Comparison of ENCODE assay signal across 10 cellular contexts in genomic region chr1:43373034-43373940, GRCh38. TPM values are rescaled to one million over a fixed set of nuclear protein-coding genes. Genes with fewer than 3 reads are reported as not detected.
DNase-seq lines count a peak whose midpoint lies in the region; ATAC-seq and TF ChIP-seq lines count a peak whose summit lies in the region.
"Had no signal": no experiment of that assay in that cellular context is flagged by ENCODE, and none has a peak within 500 bp of the region (broad histone marks: within the 10 kb centered on the region; RNA-seq: fewer than 3 reads in every experiment).

No MANE protein-coding gene starts in this region.

- TF ChIP-seq CTCF in Panc1 (IDR thresholded peaks at IDR 0.05) = no peak
- no peak for TF ChIP-seq CTCF in esophagus muscularis mucosa (IDR thresholded peaks at IDR 0.05)
- no peak for TF ChIP-seq CTCF in glutamatergic neuron (IDR thresholded peaks at IDR 0.05; ENCODE audit: partially characterized antibody, unreplicated experiment)

- POLR2A ChIA-PET in Panc1 (lab: Charles Lee) = no interaction called here

- H3K9me3 Mint-ChIP-seq in glutamatergic neuron (ENCODE audit: unreplicated experiment) = peaks cover 3% of the 10 kb centered on the region
- H3K9me3 Mint-ChIP-seq in activated T-helper 2 cell treated with anti-CD3 and anti-CD28 coated beads, Interferon-gamma antibody, Interleukin-2, Interleukin-4, amounts not matched to agents 10 μg/mL and 5 μg/mL and 100 μg/mL, durations not matched to agents 14 hours and 24 hours and 36 hours = no peaks in the 10 kb centered on the region
- H3K9me3 Mint-ChIP-seq: naive B cell, WTC11 had no signal

- WGBS in esophagus muscularis mucosa = 48% methylated on average over 4 of the region's 4 CpGs
- 70 to 90% methylated on average over 3 of the region's 4 CpGs for WGBS in mesodermal cell (ENCODE audit: insufficient coverage in 2 of 2), 2 experiments

- H3K4me3 Mint-ChIP-seq in glutamatergic neuron (ENCODE audit: unreplicated experiment) = no peak overlapping the region
- no peak overlapping the region for H3K4me3 Mint-ChIP-seq in activated T-helper 2 cell treated with anti-CD3 and anti-CD28 coated beads, Interferon-gamma antibody, Interleukin-2, Interleukin-4, amounts not matched to agents 10 μg/mL and 5 μg/mL and 100 μg/mL, durations not matched to agents 14 hours and 24 hours and 36 hours (ENCODE audit: low read depth)
- H3K4me3 Mint-ChIP-seq: naive B cell, WTC11 had no signal

- H3K4me1 ChIP-seq in Panc1 (ENCODE audit: control insufficient read depth, insufficient read depth, low read length) = peaks cover 10% of the 10 kb centered on the region
- H3K4me1 ChIP-seq in esophagus muscularis mucosa = peaks cover 13 to 26% (median 22%) of the 10 kb centered on the region in 4 donors
- peaks cover 23% of the 10 kb centered on the region for H3K4me1 ChIP-seq in mesodermal cell (ENCODE audit: control insufficient read depth, insufficient read depth, low read length, poor library complexity, severe bottlenecking)

- no TSS peak for BruUV-seq in Panc1 (replicated peaks; lab: Mats Ljungman, UMichigan)

- no peak for TF ChIP-seq POLR2A in esophagus muscularis mucosa (IDR thresholded peaks at IDR 0.05; ENCODE audit: low read depth)

- H3K27ac ChIP-seq in Panc1 (ENCODE audit: low read length) = no peak overlapping the region
- H3K27ac ChIP-seq in esophagus muscularis mucosa (replicated peaks in 1 of 4) = peak overlapping the region in 3 of 4 donors; percentile 29 to 50 (median 42)
- peak overlapping the region; percentile 51 for H3K27ac ChIP-seq in mesodermal cell (ENCODE audit: low read depth, low read length, severe bottlenecking)

- H3K4me3 ChIP-seq in Panc1 (ENCODE audit: low read depth in 2 of 2, low read length in 2 of 2) (no peak overlapping the region), esophagus muscularis mucosa (no peak overlapping the region), mesodermal cell (ENCODE audit: extremely low read depth, insufficient read depth, low read length, poor library complexity, severe bottlenecking) (no peak overlapping the region)

- in situ Hi-C loops in Panc1 (cut with HindIII; ENCODE audit: low pct_unique_long_range_greater_than_20kb, low sequenced_read_pairs) = no loop called here

- DNase-seq in CD1c-positive myeloid dendritic cell (ENCODE audit: extremely low spot score) (peak; percentile 31), Panc1 (ENCODE audit: low read depth, low spot score) (peak; percentile 78), esophagus muscularis mucosa (ENCODE audit: extremely low spot score) (no peak), glutamatergic neuron (no peak), ureter (ENCODE audit: low spot score) (no peak)
- DNase-seq in activated T-helper 2 cell treated with anti-CD3 and anti-CD28 coated beads, Interferon-gamma antibody, Interleukin-2, Interleukin-4, amounts not matched to agents 10 μg/mL and 5 μg/mL and 100 μg/mL, durations not matched to agents 14 hours and 24 hours and 36 hours (ENCODE audit: low spot score) = no peak
- DNase-seq: naive B cell had no signal

- CTCF ChIA-PET in Panc1 (lab: Charles Lee) = no interaction called here

- no peak overlapping the region for H3K27ac Mint-ChIP-seq in glutamatergic neuron (ENCODE audit: unreplicated experiment)
- H3K27ac Mint-ChIP-seq in activated T-helper 2 cell treated with anti-CD3 and anti-CD28 coated beads, Interferon-gamma antibody, Interleukin-2, Interleukin-4, amounts not matched to agents 10 μg/mL and 5 μg/mL and 100 μg/mL, durations not matched to agents 14 hours and 24 hours and 36 hours = no peak overlapping the region
- H3K27ac Mint-ChIP-seq: naive B cell, WTC11 had no signal

- TF ChIP-seq EP300 in esophagus muscularis mucosa (IDR thresholded peaks at IDR 0.05) = no peak

- peak; percentile 49; the same call in 1 of the 2 replicates for ATAC-seq in Panc1
- ATAC-seq in GM19328 (IDR thresholded peaks at IDR 0.05; ENCODE audit: unreplicated experiment) = no peak
- ATAC-seq: WTC11 had no signal

- H3K27me3 Mint-ChIP-seq in glutamatergic neuron (ENCODE audit: unreplicated experiment) = no peaks in the 10 kb centered on the region
- H3K27me3 Mint-ChIP-seq in activated T-helper 2 cell treated with anti-CD3 and anti-CD28 coated beads, Interferon-gamma antibody, Interleukin-2, Interleukin-4, amounts not matched to agents 10 μg/mL and 5 μg/mL and 100 μg/mL, durations not matched to agents 14 hours and 24 hours and 36 hours (ENCODE audit: low read depth) = no peaks in the 10 kb centered on the region
- H3K27me3 Mint-ChIP-seq: naive B cell had no signal

- no peaks in the 10 kb centered on the region for H3K36me3 Mint-ChIP-seq in glutamatergic neuron (ENCODE audit: unreplicated experiment)
- H3K36me3 Mint-ChIP-seq in activated T-helper 2 cell treated with anti-CD3 and anti-CD28 coated beads, Interferon-gamma antibody, Interleukin-2, Interleukin-4, amounts not matched to agents 10 μg/mL and 5 μg/mL and 100 μg/mL, durations not matched to agents 14 hours and 24 hours and 36 hours (ENCODE audit: low read depth) = peaks cover 12% of the 10 kb centered on the region
- H3K36me3 Mint-ChIP-seq: naive B cell, WTC11 had no signal

- no peaks in the 10 kb centered on the region for H3K9me3 ChIP-seq in Panc1 (ENCODE audit: control insufficient read depth, insufficient read depth, low read depth, low read length)
- no peaks in the 10 kb centered on the region for H3K9me3 ChIP-seq in esophagus muscularis mucosa
- H3K9me3 ChIP-seq in mesodermal cell (ENCODE audit: control insufficient read depth, low read length) = no peaks in the 10 kb centered on the region

- peaks cover 4% of the 10 kb centered on the region for H3K4me1 Mint-ChIP-seq in glutamatergic neuron (ENCODE audit: low read depth, unreplicated experiment)
- peaks cover 13% of the 10 kb centered on the region for H3K4me1 Mint-ChIP-seq in activated T-helper 2 cell treated with anti-CD3 and anti-CD28 coated beads, Interferon-gamma antibody, Interleukin-2, Interleukin-4, amounts not matched to agents 10 μg/mL and 5 μg/mL and 100 μg/mL, durations not matched to agents 14 hours and 24 hours and 36 hours (ENCODE audit: low read depth)

- intact Hi-C loops in Panc1 (cut with micrococcal nuclease; ENCODE audit: unreplicated experiment) = no loop called here
- intact Hi-C loops in esophagus muscularis mucosa (cut with DNase I) = no loop called here
- intact Hi-C loops in activated T-helper 2 cell treated with anti-CD3 and anti-CD28 coated beads, Interferon-gamma antibody, Interleukin-2, Interleukin-4, amounts not matched to agents 10 μg/mL and 5 μg/mL and 100 μg/mL, durations not matched to agents 14 hours and 24 hours and 36 hours (cut with micrococcal nuclease) = no loop called here

- H3K36me3 ChIP-seq in Panc1 (ENCODE audit: control insufficient read depth, insufficient read depth, low read length) = no peaks in the 10 kb centered on the region; the same call in 1 of the 2 replicates
- peaks cover 0 to 12% (median 0%) of the 10 kb centered on the region in 4 donors for H3K36me3 ChIP-seq in esophagus muscularis mucosa
- H3K36me3 ChIP-seq in mesodermal cell (ENCODE audit: control insufficient read depth, insufficient read depth, low read length) = no peaks in the 10 kb centered on the region

- no peaks in the 10 kb centered on the region for H3K27me3 ChIP-seq in Panc1 (ENCODE audit: control insufficient read depth, insufficient read depth, low read length)
- no peaks in the 10 kb centered on the region for H3K27me3 ChIP-seq in esophagus muscularis mucosa

RNA-seq across cellular contexts. Expression of gene ELOVL1, which starts 5.5 kb away (rescaled TPM):
- 105 TPM for total RNA-seq in Panc1 (2021; ENCODE audit: unreplicated experiment)
- polyA plus RNA-seq in Panc1 (2012; ENCODE audit: insufficient read length) = 115 TPM
- 10 to 100 TPM; 25.7 to 63.2 (median 49.1) TPM for total RNA-seq in esophagus muscularis mucosa
- polyA plus RNA-seq in mesodermal cell (2013, experiment 1 of 2) = 85.0 TPM
- polyA plus RNA-seq in mesodermal cell (2013, experiment 2 of 2) = 72.0 TPM
- total RNA-seq in glutamatergic neuron (ENCODE audit: unreplicated experiment) = 18.7 TPM
- total RNA-seq in activated T-helper 2 cell treated with anti-CD3 and anti-CD28 coated beads, Interferon-gamma antibody, Interleukin-2, Interleukin-4, amounts not matched to agents 10 μg/mL and 5 μg/mL and 100 μg/mL, durations not matched to agents 14 hours and 24 hours and 36 hours = 82.7 and 83.6 TPM in 2 replicates
- total RNA-seq in ureter = 135 TPM

RNA-seq across cellular contexts. Expression of gene CDC20, which starts 14.5 kb away (rescaled TPM):
- total RNA-seq in Panc1 (2021; ENCODE audit: unreplicated experiment) = 215 TPM
- 105 TPM for polyA plus RNA-seq in Panc1 (2012; ENCODE audit: insufficient read length)
- 1 to 10 TPM in 1 of 4 donors, under 1 TPM in 1, not detected in 2; 0.42 to 1.7 TPM for total RNA-seq in esophagus muscularis mucosa
- polyA plus RNA-seq in mesodermal cell (2013, experiment 1 of 2) = 112 TPM
- polyA plus RNA-seq in mesodermal cell (2013, experiment 2 of 2) = 119 TPM
- total RNA-seq in glutamatergic neuron (ENCODE audit: unreplicated experiment) = 22.5 TPM
- total RNA-seq in activated T-helper 2 cell treated with anti-CD3 and anti-CD28 coated beads, Interferon-gamma antibody, Interleukin-2, Interleukin-4, amounts not matched to agents 10 μg/mL and 5 μg/mL and 100 μg/mL, durations not matched to agents 14 hours and 24 hours and 36 hours = 125 and 128 TPM in 2 replicates
- 2.0 TPM for total RNA-seq in ureter

RNA-seq across cellular contexts. Expression of gene MED8, which starts 16.3 kb away (rescaled TPM):
- total RNA-seq in Panc1 (2021; ENCODE audit: unreplicated experiment) = 50.8 TPM
- polyA plus RNA-seq in Panc1 (2012; ENCODE audit: insufficient read length) = 57.0 TPM
- total RNA-seq in esophagus muscularis mucosa = 10 to 100 TPM; 27.6 to 34.1 (median 32.0) TPM
- 36.3 TPM for polyA plus RNA-seq in mesodermal cell (2013, experiment 1 of 2)
- 33.5 TPM for polyA plus RNA-seq in mesodermal cell (2013, experiment 2 of 2)
- total RNA-seq in glutamatergic neuron (ENCODE audit: unreplicated experiment) = 39.1 TPM
- total RNA-seq in activated T-helper 2 cell treated with anti-CD3 and anti-CD28 coated beads, Interferon-gamma antibody, Interleukin-2, Interleukin-4, amounts not matched to agents 10 μg/mL and 5 μg/mL and 100 μg/mL, durations not matched to agents 14 hours and 24 hours and 36 hours = 40.8 and 41.6 TPM in 2 replicates
- 30.0 TPM for total RNA-seq in ureter

RNA-seq across cellular contexts. Expression of gene SZT2, which starts 16.4 kb away (rescaled TPM):
- total RNA-seq in Panc1 (2021; ENCODE audit: unreplicated experiment) = 40.2 TPM
- 17.8 TPM for polyA plus RNA-seq in Panc1 (2012; ENCODE audit: insufficient read length)
- total RNA-seq in esophagus muscularis mucosa = 10 to 100 TPM; 25.2 to 45.9 (median 31.3) TPM
- 12.1 TPM for polyA plus RNA-seq in mesodermal cell (2013, experiment 1 of 2)
- polyA plus RNA-seq in mesodermal cell (2013, experiment 2 of 2) = 11.5 TPM
- 85.3 TPM for total RNA-seq in glutamatergic neuron (ENCODE audit: unreplicated experiment)
- 56.6 and 58.4 TPM in 2 replicates for total RNA-seq in activated T-helper 2 cell treated with anti-CD3 and anti-CD28 coated beads, Interferon-gamma antibody, Interleukin-2, Interleukin-4, amounts not matched to agents 10 μg/mL and 5 μg/mL and 100 μg/mL, durations not matched to agents 14 hours and 24 hours and 36 hours
- total RNA-seq in ureter = 105 TPM

RNA-seq across cellular contexts. Expression of gene MPL, which starts 35.7 kb away (rescaled TPM):
- total RNA-seq in Panc1 (2021; ENCODE audit: unreplicated experiment) (not detected), esophagus muscularis mucosa (under 1 TPM in 2 of 4 donors, not detected in 2; 0.13 to 0.63 TPM), glutamatergic neuron (ENCODE audit: unreplicated experiment) (not detected), ureter (0.55 TPM)
- 0.30 TPM for polyA plus RNA-seq in Panc1 (2012; ENCODE audit: insufficient read length)
- polyA plus RNA-seq in mesodermal cell (2013, experiment 1 of 2) = 1.0 TPM
- 0.30 TPM for polyA plus RNA-seq in mesodermal cell (2013, experiment 2 of 2)
- total RNA-seq in activated T-helper 2 cell treated with anti-CD3 and anti-CD28 coated beads, Interferon-gamma antibody, Interleukin-2, Interleukin-4, amounts not matched to agents 10 μg/mL and 5 μg/mL and 100 μg/mL, durations not matched to agents 14 hours and 24 hours and 36 hours = not detected in 2 replicates

Comparison
In these comparisons a context has a peak if more than half of its experiments do, and no peak if none do; other contexts are left out.
1. DNase-seq: peak in CD1c-positive myeloid dendritic cell (single experiment) and Panc1 (single experiment); none in esophagus muscularis mucosa (single experiment), glutamatergic neuron (single experiment), activated T-helper 2 cell treated with anti-CD3 and anti-CD28 coated beads, Interferon-gamma antibody, Interleukin-2, Interleukin-4, amounts not matched to agents 10 μg/mL and 5 μg/mL and 100 μg/mL, durations not matched to agents 14 hours and 24 hours and 36 hours (single experiment) and ureter (single experiment).